Comparison of ENCODE assay signal across 10 cellular contexts in genomic region chr15:50854594-50855490, GRCh38. TPM values are rescaled to one million over a fixed set of nuclear protein-coding genes. Genes with fewer than 3 reads are reported as not detected.
DNase-seq lines count a peak whose midpoint lies in the region; ATAC-seq and TF ChIP-seq lines count a peak whose summit lies in the region.
"Had no signal": no experiment of that assay in that cellular context is flagged by ENCODE, and none has a peak within 500 bp of the region (broad histone marks: within the 10 kb centered on the region; RNA-seq: fewer than 3 reads in every experiment).

No MANE protein-coding gene starts in this region.

- in situ Hi-C loops in GM23248 (cut with MboI), result no loop called here

- H3K23me2 ChIP-seq in H9 (ENCODE audit: insufficient read length, low read depth, low read length, poor library complexity, severe bottlenecking), result no peaks in the 10 kb centered on the region

- H3K23ac ChIP-seq in H9 (ENCODE audit: insufficient read length, low read depth, low read length), result no peak overlapping the region

- H3K9ac ChIP-seq in GM23248 (no peak overlapping the region), H9 (ENCODE audit: extremely low read depth, insufficient read length, low read length) (no peak overlapping the region)

- H3K9me2 ChIP-seq in GM23248 (ENCODE audit: insufficient read depth), result no peaks in the 10 kb centered on the region

- no peaks in the 10 kb centered on the region for H4K20me1 ChIP-seq in GM23248 (ENCODE audit: insufficient read depth)
- H4K20me1 ChIP-seq in H9 (ENCODE audit: control insufficient read depth, insufficient read depth, insufficient read length), result no peaks in the 10 kb centered on the region

- H3F3A ChIP-seq in GM23248 (ENCODE audit: insufficient read depth), result no peaks in the 10 kb centered on the region

- H3K27ac ChIP-seq in GM23248, result no peak overlapping the region
- no peak overlapping the region for H3K27ac ChIP-seq in H9 (ENCODE audit: insufficient read length, low read depth, low read length)

- H2AFZ ChIP-seq in GM23248, result no peak overlapping the region
- no peak overlapping the region for H2AFZ ChIP-seq in H9 (ENCODE audit: low read length)

- no peak overlapping the region for H3K4ac ChIP-seq in H9 (ENCODE audit: low read depth, low read length)

- no peak overlapping the region for H2BK5ac ChIP-seq in H9 (ENCODE audit: insufficient read length, low read length)

- no peak overlapping the region for H3K27ac Mint-ChIP-seq in H9
- H3K27ac Mint-ChIP-seq: activated naive CD8-positive, alpha-beta T cell had no signal

- H3K4me1 ChIP-seq in GM23248 (ENCODE audit: insufficient read depth) (no peaks in the 10 kb centered on the region), H9 (ENCODE audit: insufficient read depth, low read length) (no peaks in the 10 kb centered on the region)

- DNase-seq in GM23248 (peak; percentile 40), M059J (ENCODE audit: low read depth) (peak; percentile 79), islet precursor cell (peak; percentile 80), H9 (no peak), COR-L47 (lab: John Stamatoyannopoulos, UW) (no peak), NCI-H2227 (lab: John Stamatoyannopoulos, UW; ENCODE audit: unreplicated experiment) (no peak)
- DNase-seq in stimulated activated CD4-positive, alpha-beta T cell treated with anti-CD3 and anti-CD28 coated beads, Interleukin-4, amount 100 ng/mL, for 1 hour, result no peak
- DNase-seq: kidney glomerular epithelial cell had no signal

- H3K4me2 ChIP-seq in GM23248 (ENCODE audit: unreplicated experiment), result no peak overlapping the region
- H3K4me2 ChIP-seq in H9 (ENCODE audit: insufficient read depth, insufficient read length, low read length), result no peak overlapping the region

- no peak overlapping the region for H2BK120ac ChIP-seq in H9 (ENCODE audit: low read depth, low read length, poor library complexity, severe bottlenecking)

- no peaks in the 10 kb centered on the region for H3K9me3 Mint-ChIP-seq in H9

- no peak overlapping the region for H3K18ac ChIP-seq in H9 (ENCODE audit: insufficient read length, low read depth, low read length)

- no peak overlapping the region for H3T11ph ChIP-seq in H9 (ENCODE audit: low read length)

- peaks cover 6 to 9% of the 10 kb centered on the region in 2 experiments; a peak in 3 of 4 replicates for H3K4me1 Mint-ChIP-seq in H9

- H3K27me3 Mint-ChIP-seq in H9 (ENCODE audit: low read depth), result no peaks in the 10 kb centered on the region; the same call in 1 of the 2 replicates

- H4K91ac ChIP-seq in H9 (ENCODE audit: insufficient read length, low read depth, low read length), result no peak overlapping the region

- no peak overlapping the region for H2BK12ac ChIP-seq in H9 (ENCODE audit: insufficient read length, low read depth, low read length)

- H3K56ac ChIP-seq in H9 (ENCODE audit: insufficient read length, low read depth, low read length), result no peak overlapping the region

- no peak overlapping the region for H3K14ac ChIP-seq in H9 (ENCODE audit: insufficient read depth, low read length)

- no peaks in the 10 kb centered on the region for H3K79me1 ChIP-seq in H9 (ENCODE audit: insufficient read depth, low read depth, low read length, poor library complexity, severe bottlenecking)

- TF ChIP-seq CTCF in H9 (conservative IDR thresholded peaks at IDR 0.05), result no peak

- H2BK20ac ChIP-seq in H9 (ENCODE audit: low read depth, low read length, poor library complexity, severe bottlenecking), result no peak overlapping the region

- no peaks in the 10 kb centered on the region for H3K36me3 Mint-ChIP-seq in H9 (ENCODE audit: insufficient read depth in 1 of 3, low read depth in 3 of 3)

- 79 to 80% methylated on average over 4 of the region's 4 CpGs for WGBS in GM23248 (ENCODE audit: low coverage in 1 of 2, low lambda C conversion rate in 2 of 2, missing lambda C conversion rate in 2 of 2), 2 experiments
- WGBS in H9 (ENCODE audit: extremely low coverage, insufficient read length, low lambda C conversion rate), result no CpG with 5 or more reads among the region's 4 CpGs

- no peak overlapping the region for H4K8ac ChIP-seq in H9 (replicated peaks; ENCODE audit: insufficient read length, low read depth, low read length)

- TF ChIP-seq POLR2A in GM18505 (IDR thresholded peaks at IDR 0.05; ENCODE audit: borderline replicate concordance, extremely low read depth, insufficient read depth, insufficient read length), result no peak

- no peak overlapping the region for H4K5ac ChIP-seq in H9 (ENCODE audit: insufficient read length, low read depth, low read length)

- no peaks in the 10 kb centered on the region for H3K27me3 ChIP-seq in GM23248 (replicated peaks; ENCODE audit: insufficient read depth)
- no peaks in the 10 kb centered on the region for H3K27me3 ChIP-seq in H9 (ENCODE audit: insufficient read depth, low read length)

- H3K36me3 ChIP-seq in GM23248 (ENCODE audit: low read depth), result no peaks in the 10 kb centered on the region

- H3K79me2 ChIP-seq in GM23248 (ENCODE audit: insufficient read depth) (no peaks in the 10 kb centered on the region), H9 (ENCODE audit: insufficient read depth, low read length) (no peaks in the 10 kb centered on the region)

- peak; percentile 96 for ATAC-seq in GM18505 (IDR thresholded peaks at IDR 0.05; ENCODE audit: unreplicated experiment)

- H2AK5ac ChIP-seq in H9 (ENCODE audit: insufficient read length, low read length), result no peak overlapping the region

- no peak overlapping the region for H3K4me3 ChIP-seq in GM23248

- H2BK15ac ChIP-seq in H9 (ENCODE audit: low read depth, low read length), result no peak overlapping the region

- H3K9me3 ChIP-seq in GM23248 (ENCODE audit: low read depth), result no peaks in the 10 kb centered on the region
- H3K9me3 ChIP-seq in H9 (ENCODE audit: control insufficient read depth, low read depth, low read length), result no peaks in the 10 kb centered on the region

- H3K4me3 Mint-ChIP-seq in H9, result no peak overlapping the region
- H3K4me3 Mint-ChIP-seq: activated naive CD8-positive, alpha-beta T cell had no signal

RNA-seq across cellular contexts. Expression of gene AP4E1, which starts 53.6 kb away (rescaled TPM):
- total RNA-seq in GM23248 (2014; rRNA removed; shearing (Covaris generic)), result 14.4 and 15.0 TPM in 2 replicates
- polyA plus RNA-seq in GM23248 (2016; fragmentation: Nextera tagmentation; extraction: Ambion mirVana), result 6.2 and 6.6 TPM in 2 replicates
- total RNA-seq in M059J (2014; rRNA removed; shearing (Covaris generic)), result 9.5 and 13.9 TPM in 2 replicates
- total RNA-seq in H9 (2021), result 13.8 and 14.0 TPM in 2 replicates

Comparison
In these comparisons a context has a peak if more than half of its experiments do, and no peak if none do; other contexts are left out.
1. DNase-seq: peak in GM23248 (single experiment), M059J (single experiment) and islet precursor cell (single experiment); none in H9 (single experiment), COR-L47 (single experiment), stimulated activated CD4-positive, alpha-beta T cell treated with anti-CD3 and anti-CD28 coated beads, Interleukin-4, amount 100 ng/mL, for 1 hour (single experiment) and NCI-H2227 (single experiment).